Comparison of ENCODE assay signal across 1 cellular context in the genomic region with DNA sequence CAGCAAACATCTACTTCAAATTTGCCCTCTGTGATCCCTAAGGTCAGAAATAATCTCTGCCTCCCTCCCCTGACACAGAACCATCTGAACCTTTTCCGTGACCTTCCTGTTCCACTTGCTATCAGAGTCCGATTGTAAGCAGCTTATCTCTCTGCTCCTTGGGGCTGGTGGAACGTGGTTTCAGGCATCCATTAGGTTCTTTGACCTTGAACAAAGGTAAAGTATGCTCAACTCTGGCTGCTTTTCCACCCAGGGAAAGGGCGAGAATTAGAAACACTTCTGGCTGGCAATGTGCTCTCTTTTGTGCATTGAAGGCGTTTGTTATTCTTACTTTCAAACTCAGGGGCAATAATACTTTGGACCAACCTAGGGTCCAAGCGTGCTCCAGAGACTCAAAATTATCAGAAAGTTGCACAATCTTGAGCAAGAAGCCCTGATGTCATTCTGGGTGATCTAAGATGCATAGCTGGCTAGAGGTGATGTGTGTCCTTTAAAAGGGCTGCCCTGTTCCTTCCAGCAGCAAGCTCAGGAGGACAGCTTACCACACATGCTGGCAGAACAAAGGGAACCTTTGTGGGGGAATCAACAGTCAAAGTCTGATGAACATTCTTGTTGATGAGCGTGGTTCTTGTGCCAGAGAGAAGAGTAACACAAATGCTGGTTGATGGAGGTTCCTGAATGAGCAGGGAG.
TF ChIP-seq lines count a peak whose summit lies in the region.

No MANE protein-coding gene starts in this region.

TF ChIP-seq in HepG2, 621 proteins besides CTCF, POLR2A, EP300 and RAD21 (continued from another document and continues in another):
- peak; percentile 43; the same call in 1 of the 2 replicates for TF ChIP-seq HIC2 (CRISPR knock-in tag; IDR thresholded peaks at IDR 0.05; ENCODE audit: low read depth)
- no peak for TF ChIP-seq NCOA5 (CRISPR knock-in tag; IDR thresholded peaks at IDR 0.05)
- TF ChIP-seq, protein P1, sequence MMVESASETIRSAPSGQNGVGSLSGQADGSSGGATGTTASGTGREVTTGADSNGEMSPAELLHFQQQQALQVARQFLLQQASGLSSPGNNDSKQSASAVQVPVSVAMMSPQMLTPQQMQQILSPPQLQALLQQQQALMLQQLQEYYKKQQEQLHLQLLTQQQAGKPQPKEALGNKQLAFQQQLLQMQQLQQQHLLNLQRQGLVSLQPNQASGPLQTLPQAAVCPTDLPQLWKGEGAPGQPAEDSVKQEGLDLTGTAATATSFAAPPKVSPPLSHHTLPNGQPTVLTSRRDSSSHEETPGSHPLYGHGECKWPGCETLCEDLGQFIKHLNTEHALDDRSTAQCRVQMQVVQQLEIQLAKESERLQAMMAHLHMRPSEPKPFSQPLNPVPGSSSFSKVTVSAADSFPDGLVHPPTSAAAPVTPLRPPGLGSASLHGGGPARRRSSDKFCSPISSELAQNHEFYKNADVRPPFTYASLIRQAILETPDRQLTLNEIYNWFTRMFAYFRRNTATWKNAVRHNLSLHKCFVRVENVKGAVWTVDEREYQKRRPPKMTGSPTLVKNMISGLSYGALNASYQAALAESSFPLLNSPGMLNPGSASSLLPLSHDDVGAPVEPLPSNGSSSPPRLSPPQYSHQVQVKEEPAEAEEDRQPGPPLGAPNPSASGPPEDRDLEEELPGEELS (CRISPR knock-in tag; IDR thresholded peaks at IDR 0.05), result peak; percentile 17
- TF ChIP-seq ZKSCAN5 (CRISPR knock-in tag; IDR thresholded peaks at IDR 0.05), result no peak
- TF ChIP-seq ZNF431 (CRISPR knock-in tag; IDR thresholded peaks at IDR 0.05; ENCODE audit: borderline replicate concordance, low read depth), result peak; percentile 40; the same call in 1 of the 2 replicates
- peak; percentile 22; the same call in 1 of the 2 replicates for TF ChIP-seq ZNF710 (CRISPR knock-in tag; IDR thresholded peaks at IDR 0.05; ENCODE audit: borderline replicate concordance)
- peak; percentile 24; the same call in 1 of the 2 replicates for TF ChIP-seq SSRP1 (CRISPR knock-in tag; IDR thresholded peaks at IDR 0.05)
- TF ChIP-seq, protein P2, sequence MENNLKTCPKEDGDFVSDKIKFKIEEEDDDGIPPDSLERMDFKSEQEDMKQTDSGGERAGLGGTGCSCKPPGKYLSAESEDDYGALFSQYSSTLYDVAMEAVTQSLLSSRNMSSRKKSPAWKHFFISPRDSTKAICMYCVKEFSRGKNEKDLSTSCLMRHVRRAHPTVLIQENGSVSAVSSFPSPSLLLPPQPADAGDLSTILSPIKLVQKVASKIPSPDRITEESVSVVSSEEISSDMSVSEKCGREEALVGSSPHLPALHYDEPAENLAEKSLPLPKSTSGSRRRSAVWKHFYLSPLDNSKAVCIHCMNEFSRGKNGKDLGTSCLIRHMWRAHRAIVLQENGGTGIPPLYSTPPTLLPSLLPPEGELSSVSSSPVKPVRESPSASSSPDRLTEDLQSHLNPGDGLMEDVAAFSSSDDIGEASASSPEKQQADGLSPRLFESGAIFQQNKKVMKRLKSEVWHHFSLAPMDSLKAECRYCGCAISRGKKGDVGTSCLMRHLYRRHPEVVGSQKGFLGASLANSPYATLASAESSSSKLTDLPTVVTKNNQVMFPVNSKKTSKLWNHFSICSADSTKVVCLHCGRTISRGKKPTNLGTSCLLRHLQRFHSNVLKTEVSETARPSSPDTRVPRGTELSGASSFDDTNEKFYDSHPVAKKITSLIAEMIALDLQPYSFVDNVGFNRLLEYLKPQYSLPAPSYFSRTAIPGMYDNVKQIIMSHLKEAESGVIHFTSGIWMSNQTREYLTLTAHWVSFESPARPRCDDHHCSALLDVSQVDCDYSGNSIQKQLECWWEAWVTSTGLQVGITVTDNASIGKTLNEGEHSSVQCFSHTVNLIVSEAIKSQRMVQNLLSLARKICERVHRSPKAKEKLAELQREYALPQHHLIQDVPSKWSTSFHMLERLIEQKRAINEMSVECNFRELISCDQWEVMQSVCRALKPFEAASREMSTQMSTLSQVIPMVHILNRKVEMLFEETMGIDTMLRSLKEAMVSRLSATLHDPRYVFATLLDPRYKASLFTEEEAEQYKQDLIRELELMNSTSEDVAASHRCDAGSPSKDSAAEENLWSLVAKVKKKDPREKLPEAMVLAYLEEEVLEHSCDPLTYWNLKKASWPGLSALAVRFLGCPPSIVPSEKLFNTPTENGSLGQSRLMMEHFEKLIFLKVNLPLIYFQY (CRISPR knock-in tag; IDR thresholded peaks at IDR 0.05; ENCODE audit: borderline replicate concordance), result peak; percentile 46; the same call in 1 of the 2 replicates
- 0 out of 2 replicates have a peak, but pooled peaks have one; percentile 23 for TF ChIP-seq ZBTB7B (CRISPR knock-in tag; IDR thresholded peaks at IDR 0.05)
- TF ChIP-seq ZBTB39 (CRISPR knock-in tag; IDR thresholded peaks at IDR 0.05), result no peak
- peak; percentile 78; the same call in 1 of the 2 replicates for TF ChIP-seq ZNF609 (CRISPR knock-in tag; IDR thresholded peaks at IDR 0.05; ENCODE audit: borderline replicate concordance)
- peak; percentile 73 for TF ChIP-seq RARA (CRISPR knock-in tag; IDR thresholded peaks at IDR 0.05)
- 0 out of 2 replicates have a peak, but pooled peaks have one; percentile 45 for TF ChIP-seq ZNF619 (CRISPR knock-in tag; IDR thresholded peaks at IDR 0.05)
- peak; percentile 96 for TF ChIP-seq ZNF12 (CRISPR knock-in tag; IDR thresholded peaks at IDR 0.05)
- 0 out of 2 replicates have a peak, but pooled peaks have one; percentile 20 for TF ChIP-seq ZNF547 (CRISPR knock-in tag; IDR thresholded peaks at IDR 0.05)
- no peak for TF ChIP-seq MED13 (CRISPR knock-in tag; IDR thresholded peaks at IDR 0.05)
- TF ChIP-seq TBX2 (CRISPR knock-in tag; IDR thresholded peaks at IDR 0.05; ENCODE audit: borderline replicate concordance), result peak; percentile 49; the same call in 1 of the 2 replicates
- TF ChIP-seq, protein P3, sequence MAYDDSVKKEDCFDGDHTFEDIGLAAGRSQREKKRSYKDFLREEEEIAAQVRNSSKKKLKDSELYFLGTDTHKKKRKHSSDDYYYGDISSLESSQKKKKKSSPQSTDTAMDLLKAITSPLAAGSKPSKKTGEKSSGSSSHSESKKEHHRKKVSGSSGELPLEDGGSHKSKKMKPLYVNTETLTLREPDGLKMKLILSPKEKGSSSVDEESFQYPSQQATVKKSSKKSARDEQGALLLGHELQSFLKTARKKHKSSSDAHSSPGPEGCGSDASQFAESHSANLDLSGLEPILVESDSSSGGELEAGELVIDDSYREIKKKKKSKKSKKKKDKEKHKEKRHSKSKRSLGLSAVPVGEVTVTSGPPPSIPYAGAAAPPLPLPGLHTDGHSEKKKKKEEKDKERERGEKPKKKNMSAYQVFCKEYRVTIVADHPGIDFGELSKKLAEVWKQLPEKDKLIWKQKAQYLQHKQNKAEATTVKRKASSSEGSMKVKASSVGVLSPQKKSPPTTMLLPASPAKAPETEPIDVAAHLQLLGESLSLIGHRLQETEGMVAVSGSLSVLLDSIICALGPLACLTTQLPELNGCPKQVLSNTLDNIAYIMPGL (CRISPR knock-in tag; IDR thresholded peaks at IDR 0.05; ENCODE audit: borderline replicate concordance in 1 of 2, low read depth in 1 of 2), result peak in 1 of 2 experiments; percentile 31; a peak in 1 of 4 replicates
- TF ChIP-seq HNF4A (CRISPR knock-in tag; IDR thresholded peaks at IDR 0.05), result peak; percentile 70; the same call in 1 of the 2 replicates
- TF ChIP-seq SALL1 (CRISPR knock-in tag; IDR thresholded peaks at IDR 0.05), result peak; percentile 77
- no peak for TF ChIP-seq DR1 (CRISPR knock-in tag; IDR thresholded peaks at IDR 0.05)
- TF ChIP-seq, protein P4, sequence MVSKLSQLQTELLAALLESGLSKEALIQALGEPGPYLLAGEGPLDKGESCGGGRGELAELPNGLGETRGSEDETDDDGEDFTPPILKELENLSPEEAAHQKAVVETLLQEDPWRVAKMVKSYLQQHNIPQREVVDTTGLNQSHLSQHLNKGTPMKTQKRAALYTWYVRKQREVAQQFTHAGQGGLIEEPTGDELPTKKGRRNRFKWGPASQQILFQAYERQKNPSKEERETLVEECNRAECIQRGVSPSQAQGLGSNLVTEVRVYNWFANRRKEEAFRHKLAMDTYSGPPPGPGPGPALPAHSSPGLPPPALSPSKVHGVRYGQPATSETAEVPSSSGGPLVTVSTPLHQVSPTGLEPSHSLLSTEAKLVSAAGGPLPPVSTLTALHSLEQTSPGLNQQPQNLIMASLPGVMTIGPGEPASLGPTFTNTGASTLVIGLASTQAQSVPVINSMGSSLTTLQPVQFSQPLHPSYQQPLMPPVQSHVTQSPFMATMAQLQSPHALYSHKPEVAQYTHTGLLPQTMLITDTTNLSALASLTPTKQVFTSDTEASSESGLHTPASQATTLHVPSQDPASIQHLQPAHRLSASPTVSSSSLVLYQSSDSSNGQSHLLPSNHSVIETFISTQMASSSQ (IDR thresholded peaks at IDR 0.05; ENCODE audit: low read depth), result 0 out of 2 replicates have a peak, but pooled peaks have one; percentile 17
- TF ChIP-seq, protein P4 (CRISPR knock-in tag; IDR thresholded peaks at IDR 0.05; ENCODE audit: borderline replicate concordance), result no peak; the same call in 1 of the 2 replicates
- 0 out of 2 replicates have a peak, but pooled peaks have one; percentile 35 for TF ChIP-seq ZNF589 (CRISPR knock-in tag; conservative IDR thresholded peaks at IDR 0.05)
